Comparison of ENCODE assay signal across 9 cellular contexts in genomic region chr5:165184183-165184582, GRCh38.
"Had no signal": no experiment of that assay in that cellular context is flagged by ENCODE, and none has a peak within 500 bp of the region (broad histone marks: within the 10 kb centered on the region; RNA-seq: fewer than 3 reads in every experiment).

No MANE protein-coding gene starts in this region.

- DNase-seq: H9, HCEC 1CT, IMR-90, Karpas-422, KBM-7 had no signal

- H3K4me1 Mint-ChIP-seq: H9 had no signal

- H3K9ac ChIP-seq: KMS-11 had no signal

- H3K27ac ChIP-seq: KMS-11 had no signal

- FAIRE-seq: H1, H54, HTR-8/SVneo had no signal

- H3K4me3 Mint-ChIP-seq: H9 had no signal

- H3K4me2 ChIP-seq: KMS-11 had no signal
